ENCODE assay signal across 1 cellular context in genomic region chr10:7417807-7418206, GRCh38.
TF ChIP-seq lines count a peak whose summit lies in the region.

No MANE protein-coding gene starts in this region.

TF ChIP-seq in SK-N-SH, 30 proteins besides CTCF, POLR2A, EP300 and RAD21 (continued from another document):
- TF ChIP-seq FOSL2 (IDR thresholded peaks at IDR 0.05; ENCODE audit: borderline replicate concordance, low read depth) (no peak), TEAD4 (IDR thresholded peaks at IDR 0.05; ENCODE audit: borderline replicate concordance, insufficient read depth) (no peak)
